13 cellular contexts compared by ENCODE assay signal in genomic region chr11:47850337-47850736, GRCh38. TPM values are rescaled to one million over a fixed set of nuclear protein-coding genes. Genes with fewer than 3 reads are reported as not detected.
A peak's percentile ranks its signal among the peaks of the same experiment; 100 is the strongest.
DNase-seq lines count a peak whose midpoint lies in the region; ATAC-seq, FAIRE-seq and TF ChIP-seq lines count a peak whose summit lies in the region.
"Had no signal": no experiment of that assay in that cellular context is flagged by ENCODE, and none has a peak within 500 bp of the region (broad histone marks: within the 10 kb centered on the region; RNA-seq: fewer than 3 reads in every experiment).

No MANE protein-coding gene starts in this region.

- no peak overlapping the region for H3K4me3 ChIP-seq in thymus (ENCODE audit: low read length)
- H3K4me3 ChIP-seq in transverse colon, result no peak overlapping the region
- H3K4me3 ChIP-seq: coronary artery, smooth muscle cell, testis had no signal

- TF ChIP-seq POLR2A in transverse colon (IDR thresholded peaks at IDR 0.05), result no peak

- H3K27me3 Mint-ChIP-seq in activated naive CD4-positive, alpha-beta T cell treated with anti-CD3 and anti-CD28 coated beads, Interleukin-2, amount 10 ng/mL, durations not matched to agents 7 days and 5 days, result no peaks in the 10 kb centered on the region
- H3K27me3 Mint-ChIP-seq in T-helper 2 cell treated with Interferon-gamma antibody and Interleukin-4, amounts not matched to agents 5 μg/mL and 100 μg/mL, for 36 hours (ENCODE audit: low read depth), result no peaks in the 10 kb centered on the region

- H3K36me3 ChIP-seq in thymus (ENCODE audit: control insufficient read depth, insufficient read depth) (peaks cover 6% of the 10 kb centered on the region), transverse colon (no peaks in the 10 kb centered on the region)

- WGBS in thymus, result 12% methylated on average over 1 of the region's 1 CpG
- WGBS in transverse colon (ENCODE audit: low coverage in 1 of 2), 2 donors, result 48% methylated on average over 1 of the region's 1 CpG; no CpG with 5 or more reads in 1 of the 2 donors

- H3K27me3 ChIP-seq in thymus (ENCODE audit: control insufficient read depth, insufficient read depth) (no peaks in the 10 kb centered on the region), transverse colon (no peaks in the 10 kb centered on the region)
- H3K27me3 ChIP-seq: testis had no signal

- H3K27ac Mint-ChIP-seq in activated naive CD4-positive, alpha-beta T cell treated with anti-CD3 and anti-CD28 coated beads, Interleukin-2, amount 10 ng/mL, durations not matched to agents 7 days and 5 days, result peak overlapping the region; percentile 81
- peak overlapping the region; percentile 71 for H3K27ac Mint-ChIP-seq in T-helper 2 cell treated with Interferon-gamma antibody and Interleukin-4, amounts not matched to agents 5 μg/mL and 100 μg/mL, for 36 hours

- CTCF ChIA-PET in activated naive CD4-positive, alpha-beta T cell treated with anti-CD3 and anti-CD28 coated beads, Interleukin-2, amount 10 ng/mL, durations not matched to agents 7 days and 5 days (lab: Charles Lee), result interaction anchor here (0.6 to 1.3 kb wide), 5 partner anchors 9 to 259 kb away, joined by 3 to 4 read pairs (median 3); no protein-coding TSS in a partner anchor

- no peaks in the 10 kb centered on the region for H3K9me3 Mint-ChIP-seq in activated naive CD4-positive, alpha-beta T cell treated with anti-CD3 and anti-CD28 coated beads, Interleukin-2, amount 10 ng/mL, durations not matched to agents 7 days and 5 days
- H3K9me3 Mint-ChIP-seq in T-helper 2 cell treated with Interferon-gamma antibody and Interleukin-4, amounts not matched to agents 5 μg/mL and 100 μg/mL, for 36 hours, result no peaks in the 10 kb centered on the region

- TF ChIP-seq CTCF in transverse colon (IDR thresholded peaks at IDR 0.05), result no peak

- in situ Hi-C loops in transverse colon (cut with MboI; ENCODE audit: low pct_ligation_motif_present in 1 of 4, low pct_unique_long_range_greater_than_20kb in 1 of 4, low sequenced_read_pairs in 3 of 4), result no loop called here

- peak overlapping the region; percentile 8 for H3K4me3 Mint-ChIP-seq in activated naive CD4-positive, alpha-beta T cell treated with anti-CD3 and anti-CD28 coated beads, Interleukin-2, amount 10 ng/mL, durations not matched to agents 7 days and 5 days
- H3K4me3 Mint-ChIP-seq in T-helper 2 cell treated with Interferon-gamma antibody and Interleukin-4, amounts not matched to agents 5 μg/mL and 100 μg/mL, for 36 hours, result peak overlapping the region; percentile 29

- peak; percentile 31 for ATAC-seq in HG03045 (IDR thresholded peaks at IDR 0.05; ENCODE audit: unreplicated experiment)

- H3K36me3 Mint-ChIP-seq in activated naive CD4-positive, alpha-beta T cell treated with anti-CD3 and anti-CD28 coated beads, Interleukin-2, amount 10 ng/mL, durations not matched to agents 7 days and 5 days, result peaks cover 15% of the 10 kb centered on the region
- peaks cover 13% of the 10 kb centered on the region for H3K36me3 Mint-ChIP-seq in T-helper 2 cell treated with Interferon-gamma antibody and Interleukin-4, amounts not matched to agents 5 μg/mL and 100 μg/mL, for 36 hours (ENCODE audit: low read depth)

- peaks cover 64% of the 10 kb centered on the region for H3K4me1 Mint-ChIP-seq in activated naive CD4-positive, alpha-beta T cell treated with anti-CD3 and anti-CD28 coated beads, Interleukin-2, amount 10 ng/mL, durations not matched to agents 7 days and 5 days
- H3K4me1 Mint-ChIP-seq in T-helper 2 cell treated with Interferon-gamma antibody and Interleukin-4, amounts not matched to agents 5 μg/mL and 100 μg/mL, for 36 hours (ENCODE audit: low read depth), result peaks cover 39% of the 10 kb centered on the region

- no peak for FAIRE-seq in RCC 7860 (lab: Jason Lieb, UNC)
- FAIRE-seq: H54 had no signal

- no peak for TF ChIP-seq EP300 in transverse colon (IDR thresholded peaks at IDR 0.05; ENCODE audit: low read depth)

- H3K9me3 ChIP-seq in thymus (ENCODE audit: control insufficient read depth) (no peaks in the 10 kb centered on the region), transverse colon (no peaks in the 10 kb centered on the region)
- H3K9me3 ChIP-seq: testis had no signal

- intact Hi-C loops in transverse colon (cut with DNase I; ENCODE audit: low total_unique reads), result loop anchor here (10.0 kb wide), 1 partner anchor 476 kb away; the partner anchor contains the start of gene SPI1

- H3K4me1 ChIP-seq in thymus (ENCODE audit: control insufficient read depth, insufficient read depth, low read length) (peaks cover 17% of the 10 kb centered on the region), transverse colon (peaks cover 0 to 30% (median 15%) of the 10 kb centered on the region in 4 donors)

- H3K27ac ChIP-seq in thymus (ENCODE audit: low read depth) (peak overlapping the region; percentile 0), transverse colon (no peak overlapping the region)
- H3K27ac ChIP-seq: coronary artery, testis had no signal

- no peak for DNase-seq in activated naive CD4-positive, alpha-beta T cell treated with anti-CD3 and anti-CD28 coated beads, Interleukin-2, amount 10 ng/mL, durations not matched to agents 7 days and 5 days
- DNase-seq in activated naive CD4-positive, alpha-beta T cell treated with Interleukin-2 at 50 U/mL for 16 hours, result no peak
- no peak for DNase-seq in T-helper 2 cell treated with Interferon-gamma antibody and Interleukin-4, amounts not matched to agents 5 μg/mL and 100 μg/mL, for 36 hours (ENCODE audit: low spot score)
- no peak for DNase-seq in transverse colon
- no peak for DNase-seq in NCI-H1694 (lab: John Stamatoyannopoulos, UW)
- no peak for DNase-seq in RCC 7860 (ENCODE audit: low spot score)
- DNase-seq: NCI-H2029, testis had no signal

RNA-seq across cellular contexts. Expression of gene NUP160, which starts 2.2 kb away (rescaled TPM):
- 24.6 TPM for polyA plus RNA-seq in thymus
- 10 to 100 TPM in 3 of 4 donors, 1 to 10 TPM in 1; 5.6 to 44.6 (median 22.1) TPM for total RNA-seq in transverse colon
